ENCODE assay signal across 8 cellular contexts in genomic region chr4:184408021-184408710, GRCh38.
DNase-seq lines count a peak whose midpoint lies in the region; ATAC-seq, FAIRE-seq and TF ChIP-seq lines count a peak whose summit lies in the region.

No MANE protein-coding gene starts in this region.

- peak; percentile 59 for DNase-seq in AG04450 (ENCODE audit: low read depth, low spot score)
- peak; percentile 52 for DNase-seq in HPDE6-E6E7 (ENCODE audit: extremely low spot score)
- DNase-seq in bronchial epithelial cell (ENCODE audit: low read depth) = peak; percentile 87
- no peak for DNase-seq in mesothelial cell of epicardium (ENCODE audit: low spot score in 2 of 2, unreplicated experiment in 2 of 2)
- DNase-seq in Kasumi-1 (lab: John Stamatoyannopoulos, UW) = no peak
- no peak for DNase-seq in lower leg skin (ENCODE audit: low spot score in 2 of 2)
- no peak for DNase-seq in thyroid gland

- H3K36me3 ChIP-seq in bronchial epithelial cell (ENCODE audit: control insufficient read depth, insufficient read depth, low read length) (peaks cover 6% of the 10 kb centered on the region), thyroid gland (peaks cover 0 to 5% of the 10 kb centered on the region in 2 donors)

- peaks cover 32% of the 10 kb centered on the region for H3K36me3 Mint-ChIP-seq in mesothelial cell of epicardium

- no peak for TF ChIP-seq CTCF in AG04450 (IDR thresholded peaks at IDR 0.05; ENCODE audit: low read depth, low read length)
- TF ChIP-seq CTCF in bronchial epithelial cell (IDR thresholded peaks at IDR 0.05; ENCODE audit: insufficient read depth, low read length, severe bottlenecking) = no peak
- TF ChIP-seq CTCF in mesothelial cell of epicardium (IDR thresholded peaks at IDR 0.05; ENCODE audit: unreplicated experiment) = no peak
- TF ChIP-seq CTCF in lower leg skin (IDR thresholded peaks at IDR 0.05) = no peak
- no peak for TF ChIP-seq CTCF in thyroid gland (IDR thresholded peaks at IDR 0.05)

- no peak for FAIRE-seq in bronchial epithelial cell (lab: Jason Lieb, UNC)

- H3K9me3 Mint-ChIP-seq in mesothelial cell of epicardium = no peaks in the 10 kb centered on the region

- H3K27ac ChIP-seq in AG04450 (ENCODE audit: low read depth, low read length) (peak overlapping the region; percentile 83), thyroid gland (peak overlapping the region in 1 of 3 donors; percentile 12)

- H3K27me3 Mint-ChIP-seq in mesothelial cell of epicardium (ENCODE audit: low read depth) = no peaks in the 10 kb centered on the region

- H3K27ac Mint-ChIP-seq in mesothelial cell of epicardium = peak overlapping the region; percentile 19

- TF ChIP-seq POLR2A in lower leg skin (IDR thresholded peaks at IDR 0.05) (no peak), thyroid gland (IDR thresholded peaks at IDR 0.05) (no peak)

- peaks cover 33% of the 10 kb centered on the region for H3K4me1 Mint-ChIP-seq in mesothelial cell of epicardium

- H3K4me3 ChIP-seq in AG04450 (ENCODE audit: low read depth, low read length) (no peak overlapping the region), bronchial epithelial cell (ENCODE audit: low read depth, low read length) (no peak overlapping the region), lower leg skin (ENCODE audit: low read depth, poor library complexity, severe bottlenecking) (no peak overlapping the region), thyroid gland (replicated peaks in 1 of 3) (no peak overlapping the region)

- H3K4me1 ChIP-seq in thyroid gland = peaks cover 23% of the 10 kb centered on the region in 2 donors

- intact Hi-C loops in lower leg skin (cut with DNase I; ENCODE audit: low total_unique reads) (no loop called here), thyroid gland (cut with DNase I) (loop anchor here (10.0 kb wide), 1 partner anchor 123 kb away; no protein-coding TSS in a partner anchor)

- CTCF ChIA-PET in AG04450 (lab: Charles Lee) = no interaction called here

- POLR2A ChIA-PET in AG04450 (lab: Yijun Ruan, JAX) = interaction anchor here (1.4 kb wide), 1 partner anchor 25 kb away, joined by 3 read pairs; no protein-coding TSS in a partner anchor

- H3K9me3 ChIP-seq in AG04450 (ENCODE audit: control insufficient read depth, insufficient read depth, low read length) (no peaks in the 10 kb centered on the region; the same call in 1 of the 2 replicates), thyroid gland (no peaks in the 10 kb centered on the region)

- H3K4me3 Mint-ChIP-seq in mesothelial cell of epicardium = no peak overlapping the region

- no peaks in the 10 kb centered on the region for H3K27me3 ChIP-seq in AG04450 (ENCODE audit: control insufficient read depth, insufficient read depth, low read length)
- no peaks in the 10 kb centered on the region for H3K27me3 ChIP-seq in bronchial epithelial cell (ENCODE audit: control insufficient read depth, insufficient read depth, low read length)
- no peaks in the 10 kb centered on the region for H3K27me3 ChIP-seq in thyroid gland

- WGBS in lower leg skin, 2 donors = 75 to 78% methylated on average over 8 of the region's 8 CpGs
- 69 to 73% methylated on average over 8 of the region's 8 CpGs for WGBS in thyroid gland, 2 donors

- no peak for ATAC-seq in GM19324 (IDR thresholded peaks at IDR 0.05; ENCODE audit: low FRiP score, unreplicated experiment)

Comparison
In these comparisons a context has a peak if more than half of its experiments do, and no peak if none do; other contexts are left out.
1. DNase-seq: peak in AG04450 (single experiment), HPDE6-E6E7 (single experiment) and bronchial epithelial cell (single experiment); none in mesothelial cell of epicardium (0 of 2), Kasumi-1 (0 of 2), lower leg skin (0 of 2) and thyroid gland (0 of 2).